Comparison of ENCODE assay signal across 8 cellular contexts in the genomic region with DNA sequence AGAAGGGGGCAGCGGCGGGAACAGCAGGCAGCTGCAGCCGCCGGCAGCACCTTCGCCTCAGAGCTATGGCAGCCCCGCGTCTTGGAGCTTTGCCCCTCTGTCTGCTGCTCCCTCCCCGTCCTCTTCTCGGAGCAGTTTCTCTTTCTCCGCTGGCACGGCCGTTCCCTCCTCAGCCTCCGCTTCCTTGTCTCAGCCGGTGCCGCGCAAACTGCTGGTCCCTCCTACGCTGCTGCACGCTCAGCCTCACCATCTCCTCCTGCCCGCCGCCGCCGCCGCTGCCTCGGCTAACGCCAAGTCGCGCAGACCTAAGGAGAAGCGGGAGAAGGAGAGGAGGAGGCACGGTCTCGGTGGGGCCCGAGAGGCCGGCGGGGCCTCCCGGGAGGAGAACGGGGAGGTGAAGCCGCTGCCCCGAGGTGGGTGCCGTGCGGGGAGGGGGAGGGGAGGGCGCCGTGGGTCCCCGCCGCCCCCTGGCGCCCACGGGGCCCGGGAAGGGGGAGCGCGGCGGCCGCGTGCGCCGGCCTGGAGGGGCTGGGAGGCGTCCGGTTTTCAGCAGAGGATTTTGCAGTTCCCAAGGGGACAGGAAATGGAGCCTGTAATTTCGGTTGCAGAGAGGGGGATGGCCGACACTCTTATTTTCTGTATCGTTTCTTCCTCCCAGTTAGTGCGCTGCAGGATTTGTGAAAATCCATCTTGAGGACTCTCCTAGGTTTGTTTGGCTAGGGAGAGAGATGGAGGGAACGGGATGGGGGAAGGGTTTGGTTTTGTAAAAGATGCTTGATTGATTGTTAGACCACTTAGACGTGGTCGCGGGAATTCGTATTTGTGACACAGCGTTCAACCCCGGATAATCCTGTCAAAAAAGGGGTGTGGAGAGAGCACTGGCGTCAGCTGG. TPM values are rescaled to one million over a fixed set of nuclear protein-coding genes. Genes with fewer than 3 reads are reported as not detected.
A peak's percentile ranks its signal among the peaks of the same experiment; 100 is the strongest.
DNase-seq lines count a peak whose midpoint lies in the region; ATAC-seq and TF ChIP-seq lines count a peak whose summit lies in the region.

No MANE protein-coding gene starts in this region.

- no peaks in the 10 kb centered on the region for H3K27me3 Mint-ChIP-seq in CD4-positive, CD25-positive, alpha-beta regulatory T cell
- no peaks in the 10 kb centered on the region for H3K27me3 Mint-ChIP-seq in natural killer cell (ENCODE audit: low read depth in 2 of 2)
- no peaks in the 10 kb centered on the region for H3K27me3 Mint-ChIP-seq in stimulated activated naive CD8-positive, alpha-beta T cell treated with anti-CD3 and anti-CD28 coated beads, Interleukin-15, Interleukin-2, amounts not matched to agents 100 ng/mL and 50 ng/mL, for 24 hours

- H3K36me3 Mint-ChIP-seq in CD4-positive, CD25-positive, alpha-beta regulatory T cell: peaks cover 12% of the 10 kb centered on the region
- H3K36me3 Mint-ChIP-seq in natural killer cell: no peaks in the 10 kb centered on the region
- H3K36me3 Mint-ChIP-seq in stimulated activated naive CD8-positive, alpha-beta T cell treated with anti-CD3 and anti-CD28 coated beads, Interleukin-15, Interleukin-2, amounts not matched to agents 100 ng/mL and 50 ng/mL, for 24 hours (ENCODE audit: low read depth): peaks cover 16% of the 10 kb centered on the region

- H3K36me3 ChIP-seq in CD4-positive, CD25-positive, alpha-beta regulatory T cell (ENCODE audit: control insufficient read depth, insufficient read depth, low read length): peaks cover 8% of the 10 kb centered on the region

- no peaks in the 10 kb centered on the region for H3K9me3 ChIP-seq in CD4-positive, CD25-positive, alpha-beta regulatory T cell (ENCODE audit: control insufficient read depth in 2 of 2, low read length in 2 of 2)

- H3K27ac ChIP-seq in CD4-positive, CD25-positive, alpha-beta regulatory T cell (ENCODE audit: insufficient read depth, low read length, poor library complexity, severe bottlenecking): peak overlapping the region; percentile 88

- H3K27ac Mint-ChIP-seq in CD4-positive, CD25-positive, alpha-beta regulatory T cell: peak overlapping the region; percentile 97
- peak overlapping the region; percentile 96 to 97 for H3K27ac Mint-ChIP-seq in natural killer cell
- peak overlapping the region; percentile 92 for H3K27ac Mint-ChIP-seq in stimulated activated naive CD8-positive, alpha-beta T cell treated with anti-CD3 and anti-CD28 coated beads, Interleukin-15, Interleukin-2, amounts not matched to agents 100 ng/mL and 50 ng/mL, for 24 hours

- peak overlapping the region; percentile 98 to 99 (median 98) for H3K4me3 Mint-ChIP-seq in CD4-positive, CD25-positive, alpha-beta regulatory T cell
- peak overlapping the region; percentile 99 for H3K4me3 Mint-ChIP-seq in natural killer cell
- peak overlapping the region; percentile 98 for H3K4me3 Mint-ChIP-seq in stimulated activated naive CD8-positive, alpha-beta T cell treated with anti-CD3 and anti-CD28 coated beads, Interleukin-15, Interleukin-2, amounts not matched to agents 100 ng/mL and 50 ng/mL, for 24 hours

- H3K4me1 ChIP-seq in CD4-positive, CD25-positive, alpha-beta regulatory T cell (ENCODE audit: control insufficient read depth, insufficient read depth, low read length, poor library complexity, severe bottlenecking): peaks cover 55% of the 10 kb centered on the region

- TF ChIP-seq CTCF in fibroblast of mammary gland (conservative IDR thresholded peaks at IDR 0.05; ENCODE audit: control insufficient read depth, insufficient read depth, low read depth, low read length) (no peak), natural killer cell (IDR thresholded peaks at IDR 0.05) (no peak)

- peak overlapping the region; percentile 97 for H3K4me3 ChIP-seq in CD4-positive, CD25-positive, alpha-beta regulatory T cell (ENCODE audit: low read depth, low read length)
- peak overlapping the region; percentile 95 for H3K4me3 ChIP-seq in fibroblast of mammary gland (ENCODE audit: control insufficient read depth, low read depth, low read length)

- peaks cover 0 to 1% (median 0%) of the 10 kb centered on the region in 7 donors for H3K9me3 Mint-ChIP-seq in CD4-positive, CD25-positive, alpha-beta regulatory T cell
- H3K9me3 Mint-ChIP-seq in natural killer cell: no peaks in the 10 kb centered on the region
- H3K9me3 Mint-ChIP-seq in stimulated activated naive CD8-positive, alpha-beta T cell treated with anti-CD3 and anti-CD28 coated beads, Interleukin-15, Interleukin-2, amounts not matched to agents 100 ng/mL and 50 ng/mL, for 24 hours: no peaks in the 10 kb centered on the region

- peak in 2 of 3 donors; percentile 46 to 70 for DNase-seq in CD4-positive, CD25-positive, alpha-beta regulatory T cell
- DNase-seq in HPDE6-E6E7 (ENCODE audit: extremely low spot score) (peak; percentile 29), OCI-M1 (lab: John Stamatoyannopoulos, UW) (peak; percentile 93), fibroblast of mammary gland (ENCODE audit: low read depth) (peak; percentile 60), natural killer cell (peak; percentile 58)
- peak; percentile 80 to 83 for DNase-seq in activated T-cell treated with anti-CD3 and anti-CD28 coated beads, Interleukin-2, amount 50 U/mL, for 48 hours

- H3K27me3 ChIP-seq in CD4-positive, CD25-positive, alpha-beta regulatory T cell (ENCODE audit: control insufficient read depth, insufficient read depth, low read length): no peaks in the 10 kb centered on the region

- peaks cover 20 to 73% (median 50%) of the 10 kb centered on the region in 4 donors for H3K4me1 Mint-ChIP-seq in CD4-positive, CD25-positive, alpha-beta regulatory T cell
- H3K4me1 Mint-ChIP-seq in natural killer cell: peaks cover 59 to 60% of the 10 kb centered on the region in 2 donors
- H3K4me1 Mint-ChIP-seq in stimulated activated naive CD8-positive, alpha-beta T cell treated with anti-CD3 and anti-CD28 coated beads, Interleukin-15, Interleukin-2, amounts not matched to agents 100 ng/mL and 50 ng/mL, for 24 hours (ENCODE audit: low read depth): peaks cover 63% of the 10 kb centered on the region

- peak; percentile 23 to 24 for ATAC-seq in CD4-positive, CD25-positive, alpha-beta regulatory T cell (ENCODE audit: low read depth in 2 of 2)
- ATAC-seq in GM19463 (IDR thresholded peaks at IDR 0.05; ENCODE audit: unreplicated experiment) (peak; percentile 19), natural killer cell (peak; percentile 35 to 45 (median 39))

- intact Hi-C loops in natural killer cell (cut with micrococcal nuclease): loop anchor here (2.0 to 5.0 kb wide), 4 partner anchors 35 to 160 kb away; a partner anchor contains a TSS

RNA-seq across cellular contexts. Expression of a gene that starts 0.6 kb away (rescaled TPM):
- total RNA-seq in CD4-positive, CD25-positive, alpha-beta regulatory T cell: 31.8 TPM
- 1 to 10 TPM; 7.3 to 9.8 (median 8.0) TPM for polyA plus RNA-seq in CD4-positive, CD25-positive, alpha-beta regulatory T cell
- 10 to 100 TPM; 23.9 to 34.4 (median 33.4) TPM for total RNA-seq in natural killer cell

Comparison
In these comparisons a context has a peak if more than half of its experiments do, and no peak if none do; other contexts are left out.
1. Peak in every context shown above with its lines: DNase-seq, ATAC-seq, H3K4me3 ChIP-seq and H3K27ac ChIP-seq.
2. DNase-seq: peak in every context shown above with its lines; median percentile 93 in OCI-M1; 82 in activated T-cell treated with anti-CD3 and anti-CD28 coated beads, Interleukin-2, amount 50 U/mL, for 48 hours; 60 in fibroblast of mammary gland; 58 in CD4-positive, CD25-positive, alpha-beta regulatory T cell; 58 in natural killer cell; 29 in HPDE6-E6E7.